In genomic region chr7:728602-729001, GRCh38 we compare ENCODE assay signal across 11 cellular contexts. TPM values are rescaled to one million over a fixed set of nuclear protein-coding genes. Genes with fewer than 3 reads are reported as not detected.
DNase-seq lines count a peak whose midpoint lies in the region; ATAC-seq and FAIRE-seq lines count a peak whose summit lies in the region.
"Had no signal": no experiment of that assay in that cellular context is flagged by ENCODE, and none has a peak within 500 bp of the region (broad histone marks: within the 10 kb centered on the region; RNA-seq: fewer than 3 reads in every experiment).

No MANE protein-coding gene starts in this region.

- POLR2A ChIA-PET in T-cell (lab: Charles Lee) = no interaction called here

- peaks cover 27% of the 10 kb centered on the region for H3K36me3 Mint-ChIP-seq in activated naive CD4-positive, alpha-beta T cell treated with anti-CD3 and anti-CD28 coated beads for 36 hours (ENCODE audit: low read depth)
- peaks cover 17% of the 10 kb centered on the region for H3K36me3 Mint-ChIP-seq in T-cell
- peaks cover 28 to 42% of the 10 kb centered on the region in 2 donors for H3K36me3 Mint-ChIP-seq in stimulated activated naive B cell treated with anti-CD40 and anti-IgM and Interleukin-4, amounts not matched to agents 10 μg/mL and 1 μg/mL and 100 μg/mL, for 72 hours

- intact Hi-C loops in activated naive CD4-positive, alpha-beta T cell treated with anti-CD3 and anti-CD28 coated beads for 36 hours (cut with micrococcal nuclease) = loop anchor here (5.0 to 10.0 kb wide), 2 partner anchors 64 to 126 kb away; no protein-coding TSS in a partner anchor

- no peaks in the 10 kb centered on the region for H3K27me3 Mint-ChIP-seq in activated naive CD4-positive, alpha-beta T cell treated with anti-CD3 and anti-CD28 coated beads for 36 hours (ENCODE audit: low read depth)
- no peaks in the 10 kb centered on the region for H3K27me3 Mint-ChIP-seq in T-cell
- H3K27me3 Mint-ChIP-seq in stimulated activated naive B cell treated with anti-CD40 and anti-IgM and Interleukin-4, amounts not matched to agents 10 μg/mL and 1 μg/mL and 100 μg/mL, for 72 hours = no peaks in the 10 kb centered on the region

- H3K27ac Mint-ChIP-seq in activated naive CD4-positive, alpha-beta T cell treated with anti-CD3 and anti-CD28 coated beads for 36 hours = no peak overlapping the region
- H3K27ac Mint-ChIP-seq in T-cell = no peak overlapping the region
- no peak overlapping the region for H3K27ac Mint-ChIP-seq in stimulated activated naive B cell treated with anti-CD40 and anti-IgM and Interleukin-4, amounts not matched to agents 10 μg/mL and 1 μg/mL and 100 μg/mL, for 72 hours

- H3K9me3 Mint-ChIP-seq in activated naive CD4-positive, alpha-beta T cell treated with anti-CD3 and anti-CD28 coated beads for 36 hours = no peaks in the 10 kb centered on the region
- H3K9me3 Mint-ChIP-seq in T-cell = no peaks in the 10 kb centered on the region
- H3K9me3 Mint-ChIP-seq in stimulated activated naive B cell treated with anti-CD40 and anti-IgM and Interleukin-4, amounts not matched to agents 10 μg/mL and 1 μg/mL and 100 μg/mL, for 72 hours = peaks cover 0 to 7% of the 10 kb centered on the region in 2 donors

- no peak for FAIRE-seq in HTR-8/SVneo (lab: Jason Lieb, UNC)
- FAIRE-seq: GM18507 had no signal

- no peak for ATAC-seq in T-cell (replicated peaks in 1 of 4)
- ATAC-seq in stimulated activated naive B cell treated with anti-CD40 and anti-IgM and Interleukin-4, amounts not matched to agents 10 μg/mL and 1 μg/mL and 100 μg/mL, for 72 hours (replicated peaks) = no peak
- ATAC-seq in HG03280 (IDR thresholded peaks at IDR 0.05; ENCODE audit: unreplicated experiment) = no peak
- ATAC-seq: foreskin keratinocyte had no signal

- H3K4me1 Mint-ChIP-seq in activated naive CD4-positive, alpha-beta T cell treated with anti-CD3 and anti-CD28 coated beads for 36 hours (ENCODE audit: low read depth) = peaks cover 31% of the 10 kb centered on the region
- H3K4me1 Mint-ChIP-seq in T-cell = peaks cover 23 to 45% (median 24%) of the 10 kb centered on the region in 3 donors
- H3K4me1 Mint-ChIP-seq in stimulated activated naive B cell treated with anti-CD40 and anti-IgM and Interleukin-4, amounts not matched to agents 10 μg/mL and 1 μg/mL and 100 μg/mL, for 72 hours = peaks cover 32 to 41% of the 10 kb centered on the region in 2 donors

- peak overlapping the region; percentile 15; the same call in 1 of the 2 replicates for H3K4me3 ChIP-seq in iPS-18c (ENCODE audit: insufficient read depth, low read depth, low read length)

- H3K4me3 Mint-ChIP-seq in activated naive CD4-positive, alpha-beta T cell treated with anti-CD3 and anti-CD28 coated beads for 36 hours = peak overlapping the region; percentile 82
- peak overlapping the region; percentile 70 to 84 (median 80) for H3K4me3 Mint-ChIP-seq in T-cell
- peak overlapping the region; percentile 81 to 96 for H3K4me3 Mint-ChIP-seq in stimulated activated naive B cell treated with anti-CD40 and anti-IgM and Interleukin-4, amounts not matched to agents 10 μg/mL and 1 μg/mL and 100 μg/mL, for 72 hours

- CTCF ChIA-PET in activated naive CD4-positive, alpha-beta T cell treated with anti-CD3 and anti-CD28 coated beads for 36 hours (lab: Charles Lee) = interaction anchor here (0.6 to 1.2 kb wide), 2 partner anchors 395 to 852 kb away, joined by 3 read pairs; no protein-coding TSS in a partner anchor
- CTCF ChIA-PET in T-cell (lab: Charles Lee) = interaction anchor here (0.5 to 0.6 kb wide), 2 partner anchors 10 to 102 kb away, joined by 3 to 6 read pairs; no protein-coding TSS in a partner anchor

- peaks cover 2% of the 10 kb centered on the region for H3K9me3 ChIP-seq in iPS-18c (ENCODE audit: control insufficient read depth, insufficient read depth, low read length)

- DNase-seq in activated naive CD4-positive, alpha-beta T cell treated with anti-CD3 and anti-CD28 coated beads for 36 hours = no peak
- no peak for DNase-seq in activated naive CD4-positive, alpha-beta T cell treated with anti-CD3 and anti-CD28 coated beads, Interleukin-2, amount 50 U/mL, for 16 hours
- no peak for DNase-seq in T-cell
- no peak for DNase-seq in stimulated activated naive B cell treated with anti-CD40 and anti-IgM and Interleukin-4, amounts not matched to agents 10 μg/mL and 1 μg/mL and 100 μg/mL, for 72 hours
- no peak for DNase-seq in iPS-NIHi11 (ENCODE audit: low spot score)
- no peak for DNase-seq in HTR-8/SVneo (ENCODE audit: insufficient read length, low spot score)
- DNase-seq: C1 segment of cervical spinal cord, foreskin keratinocyte had no signal

RNA-seq across cellular contexts. Expression of gene PRKAR1B, which starts 1.5 kb away (rescaled TPM):
- 10 to 100 TPM; 15.5 to 15.8 TPM for total RNA-seq in activated naive CD4-positive, alpha-beta T cell treated with anti-CD3 and anti-CD28 coated beads for 36 hours
- total RNA-seq in T-cell = 10 to 100 TPM; 20.7 to 35.4 (median 24.4) TPM

RNA-seq across cellular contexts. Expression of gene DNAAF5, which starts 2.1 kb away (rescaled TPM):
- total RNA-seq in activated naive CD4-positive, alpha-beta T cell treated with anti-CD3 and anti-CD28 coated beads for 36 hours = 10 to 100 TPM; 26.2 to 27.5 TPM
- total RNA-seq in T-cell = 10 to 100 TPM; 12.8 to 21.4 (median 17.1) TPM
